ENCODE assay signal across 14 cellular contexts in genomic region chr15:44087578-44088190, GRCh38.
DNase-seq lines count a peak whose midpoint lies in the region; ATAC-seq and TF ChIP-seq lines count a peak whose summit lies in the region.
"Had no signal": no experiment of that assay in that cellular context is flagged by ENCODE, and none has a peak within 500 bp of the region (broad histone marks: within the 10 kb centered on the region; RNA-seq: fewer than 3 reads in every experiment).

No MANE protein-coding gene starts in this region.

- H3K79me2 ChIP-seq in PC-9 (ENCODE audit: low read depth) (no peaks in the 10 kb centered on the region), osteoblast (ENCODE audit: insufficient read depth, low read length) (peaks cover 10% of the 10 kb centered on the region)

- H3K9me2 ChIP-seq in PC-9 (ENCODE audit: insufficient read depth): no peaks in the 10 kb centered on the region

- peaks cover 2% of the 10 kb centered on the region for H3K27me3 Mint-ChIP-seq in glutamatergic neuron (ENCODE audit: unreplicated experiment)

- H3K27ac Mint-ChIP-seq in glutamatergic neuron (ENCODE audit: unreplicated experiment): no peak overlapping the region

- DNase-seq in EH (ENCODE audit: low read depth): peak; percentile 92
- peak in 1 of 2 experiments; percentile 73 for DNase-seq in PC-9
- DNase-seq in epithelial cell of proximal tubule (ENCODE audit: low read depth): peak; percentile 68
- peak; percentile 50 for DNase-seq in osteoblast (ENCODE audit: insufficient read length, low spot score, missing footprints)
- no peak for DNase-seq in NCI-H146 treated with DMSO at 0.1 percent for 48 hours (lab: John Stamatoyannopoulos, UW; ENCODE audit: unreplicated experiment)
- DNase-seq in NAMALWA (ENCODE audit: low spot score): no peak
- DNase-seq in sciatic nerve (ENCODE audit: low spot score): no peak
- DNase-seq in glutamatergic neuron: no peak
- DNase-seq: activated T-cell treated with anti-CD3 and anti-CD28 coated beads for 4 hours, DMS 273 treated with DMSO at 0.1 percent for 48 hours, NCI-H187 treated with DMSO at 0.1 percent for 48 hours, upper lobe of right lung had no signal

- no peaks in the 10 kb centered on the region for H3K9me3 ChIP-seq in PC-9 (ENCODE audit: insufficient read depth, low read depth)
- no peaks in the 10 kb centered on the region for H3K9me3 ChIP-seq in osteoblast (ENCODE audit: low read depth, low read length)
- H3K9me3 ChIP-seq: ascending aorta, upper lobe of right lung had no signal

- no peak for ATAC-seq in sciatic nerve
- ATAC-seq: upper lobe of right lung had no signal

- H3K36me3 Mint-ChIP-seq in glutamatergic neuron (ENCODE audit: unreplicated experiment): no peaks in the 10 kb centered on the region

- H3K4me3 Mint-ChIP-seq in glutamatergic neuron (ENCODE audit: unreplicated experiment): no peak overlapping the region

- no peaks in the 10 kb centered on the region for H3K27me3 ChIP-seq in PC-9 (ENCODE audit: insufficient read depth, low read depth)
- no peaks in the 10 kb centered on the region for H3K27me3 ChIP-seq in osteoblast (ENCODE audit: insufficient read depth, low read length)
- H3K27me3 ChIP-seq: ascending aorta, upper lobe of right lung had no signal

- peaks cover 13% of the 10 kb centered on the region for H3K4me1 Mint-ChIP-seq in glutamatergic neuron (ENCODE audit: low read depth, unreplicated experiment)

- H3K4me1 ChIP-seq in PC-9 (replicated peaks; ENCODE audit: insufficient read depth) (peaks cover 19% of the 10 kb centered on the region), osteoblast (ENCODE audit: insufficient read depth, low read length) (peaks cover 43% of the 10 kb centered on the region)
- H3K4me1 ChIP-seq: ascending aorta, upper lobe of right lung had no signal

- H3F3A ChIP-seq in PC-9 (ENCODE audit: insufficient read depth, low read depth): peaks cover 8% of the 10 kb centered on the region

- H4K20me1 ChIP-seq in PC-9 (ENCODE audit: insufficient read depth): no peaks in the 10 kb centered on the region
- H4K20me1 ChIP-seq in osteoblast (ENCODE audit: insufficient read depth, low read length): no peaks in the 10 kb centered on the region

- CTCF ChIA-PET in PC-9 (lab: Charles Lee): no interaction called here

- no TSS peak for BruUV-seq in PC-9 (replicated peaks; lab: Mats Ljungman, UMichigan)

- H3K4me3 ChIP-seq in PC-9 (no peak overlapping the region), epithelial cell of proximal tubule (ENCODE audit: low read depth, low read length) (no peak overlapping the region), osteoblast (ENCODE audit: insufficient read depth, low read length) (no peak overlapping the region)
- H3K4me3 ChIP-seq: ascending aorta, upper lobe of right lung had no signal

- H3K4me2 ChIP-seq in PC-9 (peak overlapping the region; percentile 27; the same call in 1 of the 2 replicates), osteoblast (ENCODE audit: insufficient read depth, low read length) (peak overlapping the region; percentile 49)

- no peak for TF ChIP-seq CTCF in PC-9 (conservative IDR thresholded peaks at IDR 0.05)
- TF ChIP-seq CTCF in epithelial cell of proximal tubule (conservative IDR thresholded peaks at IDR 0.05; ENCODE audit: low read depth, low read length): no peak
- no peak for TF ChIP-seq CTCF in osteoblast (IDR thresholded peaks at IDR 0.05; ENCODE audit: extremely low read depth, low read depth, low read length)
- no peak for TF ChIP-seq CTCF in glutamatergic neuron (IDR thresholded peaks at IDR 0.05; ENCODE audit: partially characterized antibody, unreplicated experiment)

- no peak overlapping the region for H2AFZ ChIP-seq in PC-9
- H2AFZ ChIP-seq in osteoblast (ENCODE audit: low read length): no peak overlapping the region

- peaks cover 2% of the 10 kb centered on the region for H3K9me3 Mint-ChIP-seq in glutamatergic neuron (ENCODE audit: unreplicated experiment)

- intact Hi-C loops in PC-9 (cut with micrococcal nuclease; ENCODE audit: unreplicated experiment) (no loop called here), sciatic nerve (cut with DNase I) (no loop called here)

- POLR2A ChIA-PET in PC-9 (lab: Charles Lee; ENCODE audit: unreplicated experiment): no interaction called here

- H3K27ac ChIP-seq in PC-9 (peak overlapping the region; percentile 32), osteoblast (ENCODE audit: low read depth, low read length) (peak overlapping the region; percentile 42)
- H3K27ac ChIP-seq: ascending aorta, upper lobe of right lung, VCaP had no signal

- H3K36me3 ChIP-seq in PC-9 (ENCODE audit: low read depth) (no peaks in the 10 kb centered on the region), osteoblast (ENCODE audit: insufficient read depth, low read length) (no peaks in the 10 kb centered on the region)
- H3K36me3 ChIP-seq: ascending aorta, upper lobe of right lung had no signal

Comparison
In these comparisons a context has a peak if more than half of its experiments do, and no peak if none do; other contexts are left out.
1. DNase-seq: peak in EH (single experiment), epithelial cell of proximal tubule (single experiment) and osteoblast (single experiment); none in NCI-H146 treated with DMSO at 0.1 percent for 48 hours (single experiment), NAMALWA (single experiment), sciatic nerve (single experiment) and glutamatergic neuron (single experiment).